In genomic region chr11:61516675-61517516, GRCh38 we compare ENCODE assay signal across 9 cellular contexts. TPM values are rescaled to one million over a fixed set of nuclear protein-coding genes. Genes with fewer than 3 reads are reported as not detected.
DNase-seq lines count a peak whose midpoint lies in the region; FAIRE-seq lines count a peak whose summit lies in the region.
"Had no signal": no experiment of that assay in that cellular context is flagged by ENCODE, and none has a peak within 500 bp of the region (broad histone marks: within the 10 kb centered on the region; RNA-seq: fewer than 3 reads in every experiment).

No MANE protein-coding gene starts in this region.

- FAIRE-seq in HTR-8/SVneo (lab: Jason Lieb, UNC): no peak

- DNase-seq in HTR-8/SVneo (ENCODE audit: insufficient read length, low spot score) (peak; percentile 77), myocyte (ENCODE audit: low read depth) (peak; percentile 29), RKO (ENCODE audit: low spot score) (no peak), G401 (ENCODE audit: low spot score) (no peak)
- DNase-seq in activated CD4-positive, alpha-beta T cell treated with anti-CD3 and anti-CD28 coated beads, Interleukin-2, amount 50 U/mL, for 24 hours (ENCODE audit: low read depth in 1 of 2, low spot score in 1 of 2): peak; percentile 25 to 39

- no peaks in the 10 kb centered on the region for H3K9me3 ChIP-seq in BLaER1 treated with 17β-estradiol and CSF1 and Interleukin-3, amounts not matched to agents 10 nM and 100 nM (replicated peaks in 1 of 11)

- H3K4me2 ChIP-seq in BLaER1 treated with 17β-estradiol and CSF1 and Interleukin-3, amounts not matched to agents 10 nM and 100 nM: peak overlapping the region; percentile 33 to 74 (median 61)

- H3K27ac Mint-ChIP-seq in dendritic cell treated with granulocyte-macrophage colony-stimulating factor and Interleukin-4, amounts not matched to agents 40 ng/mL and 50 ng/mL, for 4 days: no peak overlapping the region
- no peak overlapping the region for H3K27ac Mint-ChIP-seq in stimulated activated naive CD8-positive, alpha-beta T cell treated with anti-CD3 and anti-CD28 coated beads, Interleukin-15, Interleukin-2, amounts not matched to agents 100 ng/mL and 50 ng/mL, for 24 hours

- intact Hi-C loops in dendritic cell treated with granulocyte-macrophage colony-stimulating factor and Interleukin-4, amounts not matched to agents 40 ng/mL and 50 ng/mL, for 4 days (cut with micrococcal nuclease): loop anchor here (1.0 kb wide), 2 partner anchors 40 to 71 kb away; no protein-coding TSS in a partner anchor

- H3K36me3 ChIP-seq in BLaER1 treated with 17β-estradiol and CSF1 and Interleukin-3, amounts not matched to agents 10 nM and 100 nM: no peaks in the 10 kb centered on the region

- H3K4me3 ChIP-seq in BLaER1 treated with 17β-estradiol and CSF1 and Interleukin-3, amounts not matched to agents 10 nM and 100 nM: no peak overlapping the region

- H3K4me1 Mint-ChIP-seq in dendritic cell treated with granulocyte-macrophage colony-stimulating factor and Interleukin-4, amounts not matched to agents 40 ng/mL and 50 ng/mL, for 4 days (ENCODE audit: low read depth): peaks cover 8% of the 10 kb centered on the region
- peaks cover 7% of the 10 kb centered on the region for H3K4me1 Mint-ChIP-seq in stimulated activated naive CD8-positive, alpha-beta T cell treated with anti-CD3 and anti-CD28 coated beads, Interleukin-15, Interleukin-2, amounts not matched to agents 100 ng/mL and 50 ng/mL, for 24 hours (ENCODE audit: low read depth)

- no peak overlapping the region for H3K9ac ChIP-seq in BLaER1 treated with 17β-estradiol and CSF1 and Interleukin-3, amounts not matched to agents 10 nM and 100 nM

- peaks cover 9 to 35% (median 25%) of the 10 kb centered on the region in 10 experiments for H3K4me1 ChIP-seq in BLaER1 treated with 17β-estradiol and CSF1 and Interleukin-3, amounts not matched to agents 10 nM and 100 nM

- H3K27ac ChIP-seq in BLaER1 treated with 17β-estradiol and CSF1 and Interleukin-3, amounts not matched to agents 10 nM and 100 nM: no peak overlapping the region

- peak overlapping the region; percentile 24 for H3K4me3 Mint-ChIP-seq in dendritic cell treated with granulocyte-macrophage colony-stimulating factor and Interleukin-4, amounts not matched to agents 40 ng/mL and 50 ng/mL, for 4 days
- peak overlapping the region; percentile 47 for H3K4me3 Mint-ChIP-seq in stimulated activated naive CD8-positive, alpha-beta T cell treated with anti-CD3 and anti-CD28 coated beads, Interleukin-15, Interleukin-2, amounts not matched to agents 100 ng/mL and 50 ng/mL, for 24 hours

- H3K9me3 Mint-ChIP-seq in dendritic cell treated with granulocyte-macrophage colony-stimulating factor and Interleukin-4, amounts not matched to agents 40 ng/mL and 50 ng/mL, for 4 days: no peaks in the 10 kb centered on the region
- no peaks in the 10 kb centered on the region for H3K9me3 Mint-ChIP-seq in stimulated activated naive CD8-positive, alpha-beta T cell treated with anti-CD3 and anti-CD28 coated beads, Interleukin-15, Interleukin-2, amounts not matched to agents 100 ng/mL and 50 ng/mL, for 24 hours

- H3K27me3 Mint-ChIP-seq in dendritic cell treated with granulocyte-macrophage colony-stimulating factor and Interleukin-4, amounts not matched to agents 40 ng/mL and 50 ng/mL, for 4 days: peaks cover 53% of the 10 kb centered on the region
- H3K27me3 Mint-ChIP-seq in stimulated activated naive CD8-positive, alpha-beta T cell treated with anti-CD3 and anti-CD28 coated beads, Interleukin-15, Interleukin-2, amounts not matched to agents 100 ng/mL and 50 ng/mL, for 24 hours: peaks cover 16% of the 10 kb centered on the region

- no peaks in the 10 kb centered on the region for H3K36me3 Mint-ChIP-seq in dendritic cell treated with granulocyte-macrophage colony-stimulating factor and Interleukin-4, amounts not matched to agents 40 ng/mL and 50 ng/mL, for 4 days (ENCODE audit: low read depth)
- H3K36me3 Mint-ChIP-seq in stimulated activated naive CD8-positive, alpha-beta T cell treated with anti-CD3 and anti-CD28 coated beads, Interleukin-15, Interleukin-2, amounts not matched to agents 100 ng/mL and 50 ng/mL, for 24 hours (ENCODE audit: low read depth): no peaks in the 10 kb centered on the region

- H4K20me1 ChIP-seq in BLaER1 treated with 17β-estradiol and CSF1 and Interleukin-3, amounts not matched to agents 10 nM and 100 nM: peaks cover 0 to 25% (median 0%) of the 10 kb centered on the region in 11 experiments; a peak in 6 of 22 replicates

- in situ Hi-C loops in G401 (cut with HindIII; ENCODE audit: low sequenced_read_pairs): no loop called here

- H3K27me3 ChIP-seq in BLaER1 treated with 17β-estradiol and CSF1 and Interleukin-3, amounts not matched to agents 10 nM and 100 nM: peaks cover 0 to under 1% (median 0%) of the 10 kb centered on the region in 11 experiments; a peak in 1 of 22 replicates

RNA-seq across cellular contexts. Expression of gene LRRC10B, which starts 8.3 kb away (rescaled TPM):
- not detected in 2 replicates for total RNA-seq in myocyte
- not detected for polyA plus RNA-seq in myocyte (2012)
- 2.5 and 4.6 TPM in 2 replicates for total RNA-seq in G401 (2014; rRNA removed; shearing (Covaris generic))
- total RNA-seq: pulmonary artery endothelial cell had no signal

Comparison
In these comparisons a context has a peak if more than half of its experiments do, and no peak if none do; other contexts are left out.
1. DNase-seq: peak in HTR-8/SVneo (single experiment), activated CD4-positive, alpha-beta T cell treated with anti-CD3 and anti-CD28 coated beads, Interleukin-2, amount 50 U/mL, for 24 hours (2 of 2) and myocyte (single experiment); none in RKO (single experiment) and G401 (single experiment).